1 cellular context compared by ENCODE assay signal in genomic region chr19:54352546-54352945, GRCh38.
TF ChIP-seq lines count a peak whose summit lies in the region.

No MANE protein-coding gene starts in this region.

TF ChIP-seq in H1, 55 proteins besides CTCF, POLR2A, EP300 and RAD21:
- no peak for TF ChIP-seq CBX8 (IDR thresholded peaks at IDR 0.05; ENCODE audit: borderline replicate concordance, low read depth, low read length)
